Comparison of ENCODE assay signal across 1 cellular context in genomic region chr9:68704804-68705635, GRCh38.
A peak's percentile ranks its signal among the peaks of the same experiment; 100 is the strongest.
TF ChIP-seq lines count a peak whose summit lies in the region.

PIP5K1B (plus strand) TSS chr9:68705240; CDS start chr9:68822615, 117,375 bp downstream.

TF ChIP-seq in K562, 482 proteins besides CTCF, POLR2A, EP300 and RAD21 (continued from another document and continues in another):
- TF ChIP-seq AFF1 (IDR thresholded peaks at IDR 0.05; ENCODE audit: low read depth in 1 of 2, partially characterized antibody in 2 of 2) (no peak), ZBTB11 (CRISPR knock-in tag; IDR thresholded peaks at IDR 0.05) (peak in 2 of 3 experiments; percentile 67 to 93; a peak in 5 of 6 replicates), HEY1 (CRISPR knock-in tag; IDR thresholded peaks at IDR 0.05; ENCODE audit: borderline replicate concordance) (no peak), CREB3 (tag; conservative IDR thresholded peaks at IDR 0.05; ENCODE audit: low read depth) (no peak), THAP12 (CRISPR knock-in tag; IDR thresholded peaks at IDR 0.05) (peak; percentile 52; the same call in 1 of the 2 replicates), XRCC4 (IDR thresholded peaks at IDR 0.05; ENCODE audit: extremely low read depth, insufficient read depth, insufficient read length) (no peak), RNF219 (CRISPR knock-in tag; IDR thresholded peaks at IDR 0.05) (no peak), CCNT2 (IDR thresholded peaks at IDR 0.05; ENCODE audit: borderline replicate concordance, extremely low read depth, insufficient read length, low read depth, low read length) (peak; percentile 80), MNT (conservative IDR thresholded peaks at IDR 0.05) (0 out of 4 replicates have a peak, but pooled peaks of 1 of the 2 experiments have one; percentile 49), STAT5A (IDR thresholded peaks at IDR 0.05; ENCODE audit: borderline replicate concordance, low read length) (no peak), POLR2H (tag; IDR thresholded peaks at IDR 0.05; ENCODE audit: low read depth) (peak; percentile 37; the same call in 1 of the 2 replicates), E2F6 (IDR thresholded peaks at IDR 0.05; ENCODE audit: borderline replicate concordance in 1 of 2, extremely low read depth in 1 of 2, insufficient read depth in 1 of 2, insufficient read length in 1 of 2, low read depth in 1 of 2, low read length in 1 of 2, poor library complexity in 1 of 2, severe bottlenecking in 1 of 2) (peak in 1 of 2 experiments; percentile 58), TBL1XR1 (IDR thresholded peaks at IDR 0.05; ENCODE audit: low read length in 2 of 2) (no peak), ZNF589 (CRISPR knock-in tag; IDR thresholded peaks at IDR 0.05; ENCODE audit: low read depth) (no peak), CREB5 (CRISPR knock-in tag; IDR thresholded peaks at IDR 0.05) (no peak), SNIP1 (IDR thresholded peaks at IDR 0.05; ENCODE audit: low read depth) (no peak), RERE (CRISPR knock-in tag; IDR thresholded peaks at IDR 0.05; ENCODE audit: borderline replicate concordance) (no peak), SMC3 (conservative IDR thresholded peaks at IDR 0.05; ENCODE audit: insufficient read depth, low read depth, low read length) (no peak), ZSCAN29 (IDR thresholded peaks at IDR 0.05) (no peak), SMAD4 (CRISPR knock-in tag; conservative IDR thresholded peaks at IDR 0.05) (peak; percentile 79), MTA1 (IDR thresholded peaks at IDR 0.05; ENCODE audit: borderline replicate concordance) (no peak), ELK3 (CRISPR knock-in tag; IDR thresholded peaks at IDR 0.05) (no peak), RB1 (IDR thresholded peaks at IDR 0.05; ENCODE audit: low read depth) (peak; percentile 76), BRCA1 (IDR thresholded peaks at IDR 0.05) (no peak), BRCA1 (CRISPR knock-in tag; IDR thresholded peaks at IDR 0.05) (no peak), WHSC1 (IDR thresholded peaks at IDR 0.05; ENCODE audit: low read length) (no peak), ZFP1 (CRISPR knock-in tag; IDR thresholded peaks at IDR 0.05) (no peak), E2F3 (CRISPR knock-in tag; IDR thresholded peaks at IDR 0.05) (no peak), SRSF3 (IDR thresholded peaks at IDR 0.05; ENCODE audit: insufficient read depth, low read length) (no peak), ZKSCAN1 (IDR thresholded peaks at IDR 0.05; ENCODE audit: low read depth, low read length) (no peak)
